8 cellular contexts compared by ENCODE assay signal in genomic region chr3:49900491-49901153, GRCh38. TPM values are rescaled to one million over a fixed set of nuclear protein-coding genes. Genes with fewer than 3 reads are reported as not detected.
DNase-seq lines count a peak whose midpoint lies in the region; ATAC-seq and TF ChIP-seq lines count a peak whose summit lies in the region.

No MANE protein-coding gene starts in this region.

- DNase-seq in AG10803 (ENCODE audit: low read depth) (peak; percentile 52), LNCaP clone FGC (ENCODE audit: low read depth) (peak; percentile 14), mammary epithelial cell (peak; percentile 99), lung (ENCODE audit: low spot score) (peak; percentile 87), SIG-M5 (lab: John Stamatoyannopoulos, UW) (no peak)

- intact Hi-C loops in mammary epithelial cell (cut with micrococcal nuclease): loop anchor here (1.0 to 2.0 kb wide), 3 partner anchors 28 to 44 kb away; partner anchors contain the start of genes MON1A, RBM6 and TRAIP

- H2AFZ ChIP-seq in mammary epithelial cell (ENCODE audit: low read depth, low read length): peak overlapping the region; percentile 17

- H3K27me3 ChIP-seq in mammary epithelial cell (ENCODE audit: insufficient read depth, low read length) (no peaks in the 10 kb centered on the region), lung (ENCODE audit: control insufficient read depth, insufficient read depth) (no peaks in the 10 kb centered on the region)

- H3K79me2 ChIP-seq in mammary epithelial cell (ENCODE audit: insufficient read depth, low read length): peaks cover 52% of the 10 kb centered on the region

- H3K9me3 ChIP-seq in mammary epithelial cell (replicated peaks; ENCODE audit: insufficient read depth, low read length) (no peaks in the 10 kb centered on the region), lung (ENCODE audit: control insufficient read depth in 2 of 2, insufficient read depth in 1 of 2, low read length in 1 of 2) (no peaks in the 10 kb centered on the region)

- TF ChIP-seq CTCF in AG10803 (conservative IDR thresholded peaks at IDR 0.05; ENCODE audit: low read length): no peak
- TF ChIP-seq CTCF in LNCaP clone FGC (IDR thresholded peaks at IDR 0.05; ENCODE audit: control insufficient read depth, extremely low read depth, insufficient read depth): no peak
- no peak for TF ChIP-seq CTCF in mammary epithelial cell (conservative IDR thresholded peaks at IDR 0.05 in 1 of 2, IDR thresholded peaks at IDR 0.05 in 1 of 2; ENCODE audit: extremely low read depth in 1 of 2, insufficient read depth in 1 of 2, low read depth in 1 of 2, low read length in 2 of 2)
- TF ChIP-seq CTCF in lung (IDR thresholded peaks at IDR 0.05; ENCODE audit: control extremely low read depth, extremely low read depth): no peak

- H3K4me1 ChIP-seq in mammary epithelial cell (ENCODE audit: insufficient read depth, low read length) (peaks cover 67% of the 10 kb centered on the region), lung (ENCODE audit: control insufficient read depth in 2 of 2, insufficient read depth in 2 of 2, low read length in 2 of 2) (peaks cover 0 to 34% of the 10 kb centered on the region in 2 donors)

- H3K9ac ChIP-seq in mammary epithelial cell (ENCODE audit: insufficient read depth, low read length): peak overlapping the region; percentile 55

- H3K4me3 ChIP-seq in AG10803 (ENCODE audit: low read length): no peak overlapping the region
- no peak overlapping the region for H3K4me3 ChIP-seq in LNCaP clone FGC (ENCODE audit: low read depth, low read length)
- peak overlapping the region; percentile 21 to 37 (median 26) for H3K4me3 ChIP-seq in mammary epithelial cell (replicated peaks in 1 of 3; ENCODE audit: insufficient read depth in 1 of 3, low read depth in 2 of 3, low read length in 3 of 3)
- H3K4me3 ChIP-seq in lung: no peak overlapping the region

- H3K27ac ChIP-seq in mammary epithelial cell (ENCODE audit: insufficient read depth, low read depth, low read length): peak overlapping the region; percentile 84
- peak overlapping the region in 1 of 2 donors; percentile 65 for H3K27ac ChIP-seq in lung (ENCODE audit: low read depth in 1 of 2, low read length in 1 of 2)

- dilution Hi-C loops in mammary epithelial cell (cut with HindIII; ENCODE audit: low sequenced_read_pairs): no loop called here

- WGBS in mammary epithelial cell (ENCODE audit: low coverage, missing lambda C conversion rate): 2% methylated on average over 7 of the region's 8 CpGs
- WGBS in lung, 2 donors: 62 to 80% methylated on average over 8 of the region's 8 CpGs

- H3K4me2 ChIP-seq in mammary epithelial cell (ENCODE audit: insufficient read depth, low read depth, low read length): peak overlapping the region; percentile 73

- H4K20me1 ChIP-seq in mammary epithelial cell (ENCODE audit: insufficient read depth, low read length): no peaks in the 10 kb centered on the region

- in situ Hi-C loops in mammary epithelial cell (cut with MboI; ENCODE audit: low sequenced_read_pairs in 2 of 2): loop anchor here in 1 of 2 donors (10.0 kb wide), 1 partner anchor 196 kb away; no protein-coding TSS in a partner anchor

- CTCF ChIA-PET in mammary epithelial cell (lab: Charles Lee; ENCODE audit: low non-redundant PET): interaction anchor here (0.6 to 1.1 kb wide), 2 partner anchors 97 to 346 kb away, joined by 3 to 7 read pairs; partner anchors contain the start of gene INKA1

- no TSS peak for BruUV-seq in mammary epithelial cell (replicated peaks; lab: Mats Ljungman, UMichigan)

- peak; percentile 68 for ATAC-seq in lung (ENCODE audit: insufficient read depth, low FRiP score)
- ATAC-seq in HG02852 (IDR thresholded peaks at IDR 0.05; ENCODE audit: unreplicated experiment): no peak
- ATAC-seq in GM21526 (IDR thresholded peaks at IDR 0.05; ENCODE audit: low FRiP score, unreplicated experiment): no peak
- ATAC-seq in GM19395 (IDR thresholded peaks at IDR 0.05; ENCODE audit: unreplicated experiment): no peak

- H3K36me3 ChIP-seq in mammary epithelial cell (ENCODE audit: insufficient read depth, low read length): peaks cover 5% of the 10 kb centered on the region
- H3K36me3 ChIP-seq in lung (ENCODE audit: control insufficient read depth in 2 of 2, insufficient read depth in 2 of 2, low read length in 2 of 2): peaks cover 0 to 19% of the 10 kb centered on the region in 2 donors

RNA-seq across cellular contexts. Expression of gene MST1R, which starts 3.1 kb away (rescaled TPM):
- total RNA-seq in mammary epithelial cell: 10 to 100 TPM in 1 of 2 donors, 1 to 10 TPM in 1; 7.7 to 62.2 TPM
- polyA plus RNA-seq in mammary epithelial cell: 56.4 TPM
- polyA minus RNA-seq in mammary epithelial cell: 43.0 TPM
- total RNA-seq in lung: 10 to 100 TPM in 1 of 2 donors, 1 to 10 TPM in 1; 5.6 to 54.8 TPM
- 10 to 100 TPM; 18.6 to 38.8 TPM for polyA plus RNA-seq in lung

RNA-seq across cellular contexts. Expression of gene MON1A, which starts 29.0 kb away (rescaled TPM):
- total RNA-seq in mammary epithelial cell (10 to 100 TPM; 11.5 to 15.9 TPM), lung (10 to 100 TPM in 1 of 2 donors, 1 to 10 TPM in 1; 7.0 to 12.3 TPM)
- polyA plus RNA-seq in mammary epithelial cell (17.6 TPM), lung (10 to 100 TPM in 1 of 2 donors, 1 to 10 TPM in 1; 8.5 to 10.3 TPM)
- 11.0 TPM for polyA minus RNA-seq in mammary epithelial cell

RNA-seq across cellular contexts. Expression of gene CAMKV, which starts 30.9 kb away (rescaled TPM):
- total RNA-seq in mammary epithelial cell (under 1 TPM in 1 of 2 donors, not detected in 1; 0.35 TPM), lung (under 1 TPM in 1 of 2 donors, not detected in 1; 0.34 TPM)
- polyA plus RNA-seq in mammary epithelial cell (0.03 TPM), lung (not detected)
- not detected for polyA minus RNA-seq in mammary epithelial cell

RNA-seq across cellular contexts. Expression of gene RBM6, which starts 39.3 kb away (rescaled TPM):
- total RNA-seq in mammary epithelial cell (10 to 100 TPM; 39.8 to 60.9 TPM), lung (100 to 1,000 TPM in 1 of 2 donors, 10 to 100 TPM in 1; 70.4 to 126 TPM)
- polyA plus RNA-seq in mammary epithelial cell (22.9 TPM), lung (10 to 100 TPM; 42.1 to 88.9 TPM)
- polyA minus RNA-seq in mammary epithelial cell: 91.8 TPM

RNA-seq across cellular contexts. Expression of gene TRAIP, which starts 44.3 kb away (rescaled TPM):
- 10 to 100 TPM in 1 of 2 donors, 1 to 10 TPM in 1; 1.7 to 12.6 TPM for total RNA-seq in mammary epithelial cell
- 12.9 TPM for polyA plus RNA-seq in mammary epithelial cell
- 29.5 TPM for polyA minus RNA-seq in mammary epithelial cell
- total RNA-seq in lung: 1 to 10 TPM; 2.7 to 3.2 TPM
- polyA plus RNA-seq in lung: 1 to 10 TPM; 1.8 to 2.1 TPM

Comparison
In these comparisons a context has a peak if more than half of its experiments do, and no peak if none do; other contexts are left out.
1. H3K4me3 ChIP-seq: peak in mammary epithelial cell (3 of 3); none in AG10803 (single experiment), LNCaP clone FGC (single experiment) and lung (single experiment).